22 cellular contexts compared by ENCODE assay signal in the genomic region with DNA sequence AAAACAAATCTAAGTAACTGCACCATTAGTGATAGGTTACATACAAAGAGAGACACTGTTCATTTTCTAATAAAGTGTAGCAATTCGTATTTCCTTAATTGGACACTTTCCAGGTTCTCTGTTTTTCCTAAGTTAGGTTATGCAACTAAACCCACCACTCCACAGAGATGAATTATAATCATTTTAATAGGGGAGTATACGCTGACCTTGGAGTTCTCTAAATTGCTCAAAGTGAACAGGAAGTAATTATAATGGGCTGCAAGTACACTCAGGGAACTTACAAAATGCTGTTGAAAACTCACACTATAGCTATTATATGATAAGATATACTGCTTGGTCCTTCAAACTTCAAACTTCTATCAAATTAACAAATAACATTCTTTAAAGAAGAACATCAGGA. TPM values are rescaled to one million over a fixed set of nuclear protein-coding genes. Genes with fewer than 3 reads are reported as not detected.
"Had no signal": no experiment of that assay in that cellular context is flagged by ENCODE, and none has a peak within 500 bp of the region (broad histone marks: within the 10 kb centered on the region; RNA-seq: fewer than 3 reads in every experiment).

No MANE protein-coding gene starts in this region.

- ATAC-seq: foreskin keratinocyte, left colon, left ventricle myocardium superior, right cardiac atrium had no signal

- H3K36me3 ChIP-seq: pancreas, stomach, thoracic aorta, transverse colon had no signal

- DNase-seq: effector CD4-positive, alpha-beta T cell; endodermal cell; erythroblast; foreskin keratinocyte; left colon; left ventricle myocardium superior; mesenchymal stem cell; naive B cell; occipital lobe; pancreas; right cardiac atrium; small intestine; stimulated activated CD4-positive, alpha-beta T cell treated with anti-CD3 and anti-CD28 coated beads, Interleukin-12 subunit alpha, Interleukin-12 subunit beta, amount 100 ng/mL, for 4 hours; stimulated activated naive CD4-positive, alpha-beta T cell; stomach; substantia nigra; transverse colon had no signal

- H3K4me3 ChIP-seq: hepatocyte, lung, pancreas, stomach, thoracic aorta, transverse colon had no signal

- H3K9me3 ChIP-seq: pancreas, stomach, thoracic aorta, transverse colon had no signal

- H3K4me1 ChIP-seq: foreskin keratinocyte, pancreas, stomach, transverse colon had no signal

- H3K27me3 ChIP-seq: foreskin keratinocyte, hepatocyte, transverse colon had no signal

- H3K27ac ChIP-seq: foreskin keratinocyte, hepatocyte, pancreas, stomach, thoracic aorta, transverse colon had no signal

RNA-seq across cellular contexts. Expression of a gene that starts 18.2 kb away (rescaled TPM):
- total RNA-seq: dermis microvascular lymphatic vessel endothelial cell, endothelial cell of umbilical vein, foreskin keratinocyte had no signal
